In the genomic region with DNA sequence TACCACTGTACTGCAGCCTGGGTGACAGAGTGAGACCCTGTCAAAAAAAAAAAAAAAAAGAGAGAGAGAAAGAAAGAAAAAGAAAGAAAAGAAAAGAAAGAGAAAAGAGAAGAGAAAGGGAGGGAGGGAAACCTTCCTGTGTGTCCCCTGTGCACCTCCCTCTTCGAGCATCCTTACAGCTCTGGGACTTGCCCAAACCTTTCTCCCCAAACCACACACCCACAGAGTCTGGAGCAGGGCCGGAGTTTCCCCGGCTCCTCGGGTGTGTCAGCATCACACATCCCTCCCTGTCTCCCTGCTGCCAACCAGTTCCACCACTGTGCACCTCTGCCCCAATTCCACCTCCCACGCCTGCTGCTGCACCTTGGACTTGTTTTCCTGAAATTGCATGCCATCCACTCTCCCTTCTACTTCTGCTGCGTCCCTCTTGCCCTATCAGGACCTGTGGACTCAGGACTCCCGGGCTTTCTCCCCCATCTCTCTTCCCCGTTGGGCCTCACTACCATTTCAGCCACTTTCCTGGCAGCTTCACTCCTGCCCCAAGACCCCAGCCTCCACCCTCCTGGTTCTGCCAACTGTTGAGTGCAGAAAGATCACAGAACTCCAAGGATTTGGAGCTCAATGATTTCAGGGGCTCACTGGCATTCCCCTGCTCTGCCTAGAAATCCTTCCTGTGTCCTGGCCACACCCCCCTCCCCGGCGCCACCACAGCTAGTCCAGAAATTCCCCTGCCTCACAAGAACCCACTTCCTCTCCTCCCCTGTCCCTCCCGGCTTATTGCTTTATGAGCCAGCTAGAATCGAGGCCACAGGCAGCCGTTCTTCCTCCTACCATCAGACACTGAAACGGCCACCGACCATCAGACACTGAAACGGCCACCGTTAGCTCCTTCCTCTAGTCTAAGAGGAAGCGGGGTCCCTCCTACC, we compare ENCODE assay signal across 1 cellular context.
TF ChIP-seq lines count a peak whose summit lies in the region.

No MANE protein-coding gene starts in this region.

TF ChIP-seq in HepG2, 621 proteins besides CTCF, POLR2A, EP300 and RAD21 (continued from another document and continues in another):
- TF ChIP-seq, protein P1, sequence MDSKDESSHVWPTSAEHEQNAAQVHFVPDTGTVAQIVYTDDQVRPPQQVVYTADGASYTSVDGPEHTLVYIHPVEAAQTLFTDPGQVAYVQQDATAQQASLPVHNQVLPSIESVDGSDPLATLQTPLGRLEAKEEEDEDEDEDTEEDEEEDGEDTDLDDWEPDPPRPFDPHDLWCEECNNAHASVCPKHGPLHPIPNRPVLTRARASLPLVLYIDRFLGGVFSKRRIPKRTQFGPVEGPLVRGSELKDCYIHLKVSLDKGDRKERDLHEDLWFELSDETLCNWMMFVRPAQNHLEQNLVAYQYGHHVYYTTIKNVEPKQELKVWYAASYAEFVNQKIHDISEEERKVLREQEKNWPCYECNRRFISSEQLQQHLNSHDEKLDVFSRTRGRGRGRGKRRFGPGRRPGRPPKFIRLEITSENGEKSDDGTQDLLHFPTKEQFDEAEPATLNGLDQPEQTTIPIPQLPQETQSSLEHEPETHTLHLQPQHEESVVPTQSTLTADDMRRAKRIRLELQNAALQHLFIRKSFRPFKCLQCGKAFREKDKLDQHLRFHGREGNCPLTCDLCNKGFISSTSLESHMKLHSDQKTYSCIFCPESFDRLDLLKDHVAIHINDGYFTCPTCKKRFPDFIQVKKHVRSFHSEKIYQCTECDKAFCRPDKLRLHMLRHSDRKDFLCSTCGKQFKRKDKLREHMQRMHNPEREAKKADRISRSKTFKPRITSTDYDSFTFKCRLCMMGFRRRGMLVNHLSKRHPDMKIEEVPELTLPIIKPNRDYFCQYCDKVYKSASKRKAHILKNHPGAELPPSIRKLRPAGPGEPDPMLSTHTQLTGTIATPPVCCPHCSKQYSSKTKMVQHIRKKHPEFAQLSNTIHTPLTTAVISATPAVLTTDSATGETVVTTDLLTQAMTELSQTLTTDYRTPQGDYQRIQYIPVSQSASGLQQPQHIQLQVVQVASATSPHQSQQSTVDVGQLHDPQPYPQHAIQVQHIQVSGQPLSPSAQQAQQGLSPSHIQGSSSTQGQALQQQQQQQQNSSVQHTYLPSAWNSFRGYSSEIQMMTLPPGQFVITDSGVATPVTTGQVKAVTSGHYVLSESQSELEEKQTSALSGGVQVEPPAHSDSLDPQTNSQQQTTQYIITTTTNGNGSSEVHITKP (CRISPR knock-in tag; IDR thresholded peaks at IDR 0.05; ENCODE audit: low read depth), result 0 out of 2 replicates have a peak, but pooled peaks have one; percentile 67
- TF ChIP-seq ZSCAN29 (CRISPR knock-in tag; conservative IDR thresholded peaks at IDR 0.05) (peak; percentile 72; the same call in 1 of the 2 replicates), ZNF792 (CRISPR knock-in tag; IDR thresholded peaks at IDR 0.05) (no peak), NR1H2 (CRISPR knock-in tag; IDR thresholded peaks at IDR 0.05; ENCODE audit: borderline replicate concordance, low read depth) (no peak), YY1 (IDR thresholded peaks at IDR 0.05; ENCODE audit: insufficient read depth, insufficient replicate concordance, low read depth, low read length) (peak; percentile 43), POLR2G (IDR thresholded peaks at IDR 0.05; ENCODE audit: low read depth, low read length) (peak; percentile 70), NFRKB (IDR thresholded peaks at IDR 0.05) (no peak), LCORL (IDR thresholded peaks at IDR 0.05) (peak; percentile 96), LCORL (CRISPR knock-in tag; IDR thresholded peaks at IDR 0.05) (peak; percentile 99), HNRNPH1 (optimal IDR thresholded peaks at IDR 0.05; ENCODE audit: low read depth, low read length) (no peak), ZNF598 (CRISPR knock-in tag; IDR thresholded peaks at IDR 0.05; ENCODE audit: borderline replicate concordance) (peak; percentile 75; the same call in 1 of the 2 replicates), CHD4 (IDR thresholded peaks at IDR 0.05; ENCODE audit: borderline replicate concordance, low read length) (no peak; the same call in 1 of the 2 replicates), TSC22D2 (CRISPR knock-in tag; IDR thresholded peaks at IDR 0.05; ENCODE audit: borderline replicate concordance) (0 out of 2 replicates have a peak, but pooled peaks have one; percentile 67), STAT5B (CRISPR knock-in tag; IDR thresholded peaks at IDR 0.05) (no peak), CBX5 (CRISPR knock-in tag; IDR thresholded peaks at IDR 0.05; ENCODE audit: borderline replicate concordance) (peak; percentile 64; the same call in 1 of the 2 replicates), REPIN1 (CRISPR knock-in tag; IDR thresholded peaks at IDR 0.05; ENCODE audit: borderline replicate concordance, low read depth) (peak; percentile 78; the same call in 1 of the 2 replicates), ZNF331 (CRISPR knock-in tag; IDR thresholded peaks at IDR 0.05) (peak; percentile 81), ZNF878 (CRISPR knock-in tag; IDR thresholded peaks at IDR 0.05) (peak; percentile 24; the same call in 1 of the 2 replicates), KLF13 (CRISPR knock-in tag; IDR thresholded peaks at IDR 0.05) (no peak), POLR2AphosphoS2 (IDR thresholded peaks at IDR 0.05; ENCODE audit: low read depth, low read length) (no peak), MXI1 (IDR thresholded peaks at IDR 0.05; ENCODE audit: borderline replicate concordance, low read depth, low read length) (peak; percentile 91; the same call in 1 of the 3 replicates), ZNF670 (CRISPR knock-in tag; IDR thresholded peaks at IDR 0.05; ENCODE audit: borderline replicate concordance) (peak; percentile 72; the same call in 1 of the 2 replicates), PPARG (CRISPR knock-in tag; conservative IDR thresholded peaks at IDR 0.05) (peak; percentile 99), ZNF558 (CRISPR knock-in tag; IDR thresholded peaks at IDR 0.05; ENCODE audit: borderline replicate concordance) (peak; percentile 5; the same call in 1 of the 2 replicates)
- TF ChIP-seq, protein P2, sequence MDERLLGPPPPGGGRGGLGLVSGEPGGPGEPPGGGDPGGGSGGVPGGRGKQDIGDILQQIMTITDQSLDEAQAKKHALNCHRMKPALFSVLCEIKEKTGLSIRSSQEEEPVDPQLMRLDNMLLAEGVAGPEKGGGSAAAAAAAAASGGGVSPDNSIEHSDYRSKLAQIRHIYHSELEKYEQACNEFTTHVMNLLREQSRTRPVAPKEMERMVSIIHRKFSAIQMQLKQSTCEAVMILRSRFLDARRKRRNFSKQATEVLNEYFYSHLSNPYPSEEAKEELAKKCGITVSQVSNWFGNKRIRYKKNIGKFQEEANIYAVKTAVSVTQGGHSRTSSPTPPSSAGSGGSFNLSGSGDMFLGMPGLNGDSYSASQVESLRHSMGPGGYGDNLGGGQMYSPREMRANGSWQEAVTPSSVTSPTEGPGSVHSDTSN (CRISPR knock-in tag; IDR thresholded peaks at IDR 0.05), result no peak
- TF ChIP-seq, protein P3, sequence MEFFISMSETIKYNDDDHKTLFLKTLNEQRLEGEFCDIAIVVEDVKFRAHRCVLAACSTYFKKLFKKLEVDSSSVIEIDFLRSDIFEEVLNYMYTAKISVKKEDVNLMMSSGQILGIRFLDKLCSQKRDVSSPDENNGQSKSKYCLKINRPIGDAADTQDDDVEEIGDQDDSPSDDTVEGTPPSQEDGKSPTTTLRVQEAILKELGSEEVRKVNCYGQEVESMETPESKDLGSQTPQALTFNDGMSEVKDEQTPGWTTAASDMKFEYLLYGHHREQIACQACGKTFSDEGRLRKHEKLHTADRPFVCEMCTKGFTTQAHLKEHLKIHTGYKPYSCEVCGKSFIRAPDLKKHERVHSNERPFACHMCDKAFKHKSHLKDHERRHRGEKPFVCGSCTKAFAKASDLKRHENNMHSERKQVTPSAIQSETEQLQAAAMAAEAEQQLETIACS (CRISPR knock-in tag; IDR thresholded peaks at IDR 0.05), result no peak
- TF ChIP-seq, protein P4, sequence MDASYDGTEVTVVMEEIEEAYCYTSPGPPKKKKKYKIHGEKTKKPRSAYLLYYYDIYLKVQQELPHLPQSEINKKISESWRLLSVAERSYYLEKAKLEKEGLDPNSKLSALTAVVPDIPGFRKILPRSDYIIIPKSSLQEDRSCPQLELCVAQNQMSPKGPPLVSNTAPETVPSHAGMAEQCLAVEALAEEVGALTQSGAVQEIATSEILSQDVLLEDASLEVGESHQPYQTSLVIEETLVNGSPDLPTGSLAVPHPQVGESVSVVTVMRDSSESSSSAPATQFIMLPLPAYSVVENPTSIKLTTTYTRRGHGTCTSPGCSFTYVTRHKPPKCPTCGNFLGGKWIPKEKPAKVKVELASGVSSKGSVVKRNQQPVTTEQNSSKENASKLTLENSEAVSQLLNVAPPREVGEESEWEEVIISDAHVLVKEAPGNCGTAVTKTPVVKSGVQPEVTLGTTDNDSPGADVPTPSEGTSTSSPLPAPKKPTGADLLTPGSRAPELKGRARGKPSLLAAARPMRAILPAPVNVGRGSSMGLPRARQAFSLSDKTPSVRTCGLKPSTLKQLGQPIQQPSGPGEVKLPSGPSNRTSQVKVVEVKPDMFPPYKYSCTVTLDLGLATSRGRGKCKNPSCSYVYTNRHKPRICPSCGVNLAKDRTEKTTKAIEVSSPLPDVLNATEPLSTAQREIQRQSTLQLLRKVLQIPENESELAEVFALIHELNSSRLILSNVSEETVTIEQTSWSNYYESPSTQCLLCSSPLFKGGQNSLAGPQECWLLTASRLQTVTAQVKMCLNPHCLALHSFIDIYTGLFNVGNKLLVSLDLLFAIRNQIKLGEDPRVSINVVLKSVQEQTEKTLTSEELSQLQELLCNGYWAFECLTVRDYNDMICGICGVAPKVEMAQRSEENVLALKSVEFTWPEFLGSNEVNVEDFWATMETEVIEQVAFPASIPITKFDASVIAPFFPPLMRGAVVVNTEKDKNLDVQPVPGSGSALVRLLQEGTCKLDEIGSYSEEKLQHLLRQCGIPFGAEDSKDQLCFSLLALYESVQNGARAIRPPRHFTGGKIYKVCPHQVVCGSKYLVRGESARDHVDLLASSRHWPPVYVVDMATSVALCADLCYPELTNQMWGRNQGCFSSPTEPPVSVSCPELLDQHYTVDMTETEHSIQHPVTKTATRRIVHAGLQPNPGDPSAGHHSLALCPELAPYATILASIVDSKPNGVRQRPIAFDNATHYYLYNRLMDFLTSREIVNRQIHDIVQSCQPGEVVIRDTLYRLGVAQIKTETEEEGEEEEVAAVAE (CRISPR knock-in tag; IDR thresholded peaks at IDR 0.05; ENCODE audit: borderline replicate concordance), result peak; percentile 52; the same call in 1 of the 2 replicates
- TF ChIP-seq, protein P5, sequence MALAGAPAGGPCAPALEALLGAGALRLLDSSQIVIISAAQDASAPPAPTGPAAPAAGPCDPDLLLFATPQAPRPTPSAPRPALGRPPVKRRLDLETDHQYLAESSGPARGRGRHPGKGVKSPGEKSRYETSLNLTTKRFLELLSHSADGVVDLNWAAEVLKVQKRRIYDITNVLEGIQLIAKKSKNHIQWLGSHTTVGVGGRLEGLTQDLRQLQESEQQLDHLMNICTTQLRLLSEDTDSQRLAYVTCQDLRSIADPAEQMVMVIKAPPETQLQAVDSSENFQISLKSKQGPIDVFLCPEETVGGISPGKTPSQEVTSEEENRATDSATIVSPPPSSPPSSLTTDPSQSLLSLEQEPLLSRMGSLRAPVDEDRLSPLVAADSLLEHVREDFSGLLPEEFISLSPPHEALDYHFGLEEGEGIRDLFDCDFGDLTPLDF (CRISPR knock-in tag; IDR thresholded peaks at IDR 0.05), result peak; percentile 71; the same call in 1 of the 2 replicates
- TF ChIP-seq, protein P6, sequence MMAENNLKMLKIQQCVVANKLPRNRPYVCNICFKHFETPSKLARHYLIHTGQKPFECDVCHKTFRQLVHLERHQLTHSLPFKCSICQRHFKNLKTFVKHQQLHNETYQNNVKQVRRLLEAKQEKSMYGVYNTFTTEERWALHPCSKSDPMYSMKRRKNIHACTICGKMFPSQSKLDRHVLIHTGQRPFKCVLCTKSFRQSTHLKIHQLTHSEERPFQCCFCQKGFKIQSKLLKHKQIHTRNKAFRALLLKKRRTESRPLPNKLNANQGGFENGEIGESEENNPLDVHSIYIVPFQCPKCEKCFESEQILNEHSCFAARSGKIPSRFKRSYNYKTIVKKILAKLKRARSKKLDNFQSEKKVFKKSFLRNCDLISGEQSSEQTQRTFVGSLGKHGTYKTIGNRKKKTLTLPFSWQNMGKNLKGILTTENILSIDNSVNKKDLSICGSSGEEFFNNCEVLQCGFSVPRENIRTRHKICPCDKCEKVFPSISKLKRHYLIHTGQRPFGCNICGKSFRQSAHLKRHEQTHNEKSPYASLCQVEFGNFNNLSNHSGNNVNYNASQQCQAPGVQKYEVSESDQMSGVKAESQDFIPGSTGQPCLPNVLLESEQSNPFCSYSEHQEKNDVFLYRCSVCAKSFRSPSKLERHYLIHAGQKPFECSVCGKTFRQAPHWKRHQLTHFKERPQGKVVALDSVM (CRISPR knock-in tag; IDR thresholded peaks at IDR 0.05), result no peak; the same call in 1 of the 2 replicates
- TF ChIP-seq, protein P7, sequence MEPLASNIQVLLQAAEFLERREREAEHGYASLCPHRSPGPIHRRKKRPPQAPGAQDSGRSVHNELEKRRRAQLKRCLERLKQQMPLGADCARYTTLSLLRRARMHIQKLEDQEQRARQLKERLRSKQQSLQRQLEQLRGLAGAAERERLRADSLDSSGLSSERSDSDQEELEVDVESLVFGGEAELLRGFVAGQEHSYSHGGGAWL (CRISPR knock-in tag; IDR thresholded peaks at IDR 0.05), result 0 out of 2 replicates have a peak, but pooled peaks have one; percentile 78
- TF ChIP-seq, protein P8, sequence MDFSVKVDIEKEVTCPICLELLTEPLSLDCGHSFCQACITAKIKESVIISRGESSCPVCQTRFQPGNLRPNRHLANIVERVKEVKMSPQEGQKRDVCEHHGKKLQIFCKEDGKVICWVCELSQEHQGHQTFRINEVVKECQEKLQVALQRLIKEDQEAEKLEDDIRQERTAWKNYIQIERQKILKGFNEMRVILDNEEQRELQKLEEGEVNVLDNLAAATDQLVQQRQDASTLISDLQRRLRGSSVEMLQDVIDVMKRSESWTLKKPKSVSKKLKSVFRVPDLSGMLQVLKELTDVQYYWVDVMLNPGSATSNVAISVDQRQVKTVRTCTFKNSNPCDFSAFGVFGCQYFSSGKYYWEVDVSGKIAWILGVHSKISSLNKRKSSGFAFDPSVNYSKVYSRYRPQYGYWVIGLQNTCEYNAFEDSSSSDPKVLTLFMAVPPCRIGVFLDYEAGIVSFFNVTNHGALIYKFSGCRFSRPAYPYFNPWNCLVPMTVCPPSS (IDR thresholded peaks at IDR 0.05), result no peak
